In genomic region chr4:168630445-168631187, GRCh38 we compare ENCODE assay signal across 1 cellular context.
TF ChIP-seq lines count a peak whose summit lies in the region.

No MANE protein-coding gene starts in this region.

TF ChIP-seq in SK-N-SH treated with all-trans-retinoic acid at 6 μM for 48 hours, 23 proteins besides CTCF, POLR2A, EP300 and RAD21 (continued from another document):
- TF ChIP-seq, protein P1, sequence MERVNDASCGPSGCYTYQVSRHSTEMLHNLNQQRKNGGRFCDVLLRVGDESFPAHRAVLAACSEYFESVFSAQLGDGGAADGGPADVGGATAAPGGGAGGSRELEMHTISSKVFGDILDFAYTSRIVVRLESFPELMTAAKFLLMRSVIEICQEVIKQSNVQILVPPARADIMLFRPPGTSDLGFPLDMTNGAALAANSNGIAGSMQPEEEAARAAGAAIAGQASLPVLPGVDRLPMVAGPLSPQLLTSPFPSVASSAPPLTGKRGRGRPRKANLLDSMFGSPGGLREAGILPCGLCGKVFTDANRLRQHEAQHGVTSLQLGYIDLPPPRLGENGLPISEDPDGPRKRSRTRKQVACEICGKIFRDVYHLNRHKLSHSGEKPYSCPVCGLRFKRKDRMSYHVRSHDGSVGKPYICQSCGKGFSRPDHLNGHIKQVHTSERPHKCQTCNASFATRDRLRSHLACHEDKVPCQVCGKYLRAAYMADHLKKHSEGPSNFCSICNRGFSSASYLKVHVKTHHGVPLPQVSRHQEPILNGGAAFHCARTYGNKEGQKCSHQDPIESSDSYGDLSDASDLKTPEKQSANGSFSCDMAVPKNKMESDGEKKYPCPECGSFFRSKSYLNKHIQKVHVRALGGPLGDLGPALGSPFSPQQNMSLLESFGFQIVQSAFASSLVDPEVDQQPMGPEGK (CRISPR knock-in tag; IDR thresholded peaks at IDR 0.05; ENCODE audit: borderline replicate concordance), result 0 out of 2 replicates have a peak, but pooled peaks have one; percentile 38
TF ChIP-seq in SK-N-SH treated with all-trans-retinoic acid at 6 μM for 48 hours: peak in this region for 2.
